Comparison of ENCODE assay signal across 16 cellular contexts in genomic region chr4:85126991-85127591, GRCh38.
"Had no signal": no experiment of that assay in that cellular context is flagged by ENCODE, and none has a peak within 500 bp of the region (broad histone marks: within the 10 kb centered on the region; RNA-seq: fewer than 3 reads in every experiment).

No MANE protein-coding gene starts in this region.

- H3K9me3 ChIP-seq: colonic mucosa, left ventricle myocardium inferior, prostate gland, stomach, testis, upper lobe of left lung had no signal

- H3K4me1 Mint-ChIP-seq: activated CD4-positive, alpha-beta T cell treated with anti-CD3 and anti-CD28 coated beads, Interleukin-2, amount 10 ng/mL, durations not matched to agents 24 days and 14 days; naive thymus-derived CD8-positive, alpha-beta T cell had no signal

- H3K27me3 Mint-ChIP-seq: activated CD4-positive, alpha-beta T cell treated with anti-CD3 and anti-CD28 coated beads, Interleukin-2, amount 10 ng/mL, durations not matched to agents 24 days and 14 days had no signal

- H3K4me3 Mint-ChIP-seq: activated CD4-positive, alpha-beta T cell treated with anti-CD3 and anti-CD28 coated beads, Interleukin-2, amount 10 ng/mL, durations not matched to agents 24 days and 14 days; activated CD8-positive, alpha-beta T cell treated with anti-CD3 and anti-CD28 coated beads, Interleukin-2, amount 10 ng/mL, durations not matched to agents 7 days and 5 days; naive thymus-derived CD8-positive, alpha-beta T cell had no signal

- DNase-seq: activated CD4-positive, alpha-beta T cell treated with anti-CD3 and anti-CD28 coated beads, Interleukin-2, amount 10 ng/mL, durations not matched to agents 24 days and 14 days; activated CD4-positive, CD25-positive, alpha-beta regulatory T cell; activated CD8-positive, alpha-beta memory T cell treated with anti-CD3 and anti-CD28 coated beads, Interleukin-2, amount 50 U/mL, for 4 hours; activated CD8-positive, alpha-beta T cell treated with anti-CD3 and anti-CD28 coated beads, Interleukin-2, amount 10 ng/mL, durations not matched to agents 7 days and 5 days; activated effector memory CD4-positive, alpha-beta T cell treated with anti-CD3 and anti-CD28 coated beads, Interleukin-2, amount 50 U/mL, for 16 hours; colonic mucosa; kidney; left ventricle myocardium inferior; mucosa of descending colon; naive thymus-derived CD8-positive, alpha-beta T cell; stimulated activated CD4-positive, alpha-beta T cell treated with anti-CD3 and anti-CD28 coated beads, Interleukin-1b, Interleukin-23, amount 100 ng/mL, for 48 hours; stomach had no signal

- H3K27me3 ChIP-seq: colonic mucosa, stomach, testis, upper lobe of left lung had no signal

- H3K4me1 ChIP-seq: colonic mucosa, prostate gland, testis had no signal

- ATAC-seq: activated CD8-positive, alpha-beta T cell treated with anti-CD3 and anti-CD28 coated beads, Interleukin-2, amount 10 ng/mL, durations not matched to agents 7 days and 5 days; naive thymus-derived CD8-positive, alpha-beta T cell had no signal

- H3K27ac Mint-ChIP-seq: activated CD4-positive, alpha-beta T cell treated with anti-CD3 and anti-CD28 coated beads, Interleukin-2, amount 10 ng/mL, durations not matched to agents 24 days and 14 days; activated CD8-positive, alpha-beta T cell treated with anti-CD3 and anti-CD28 coated beads, Interleukin-2, amount 10 ng/mL, durations not matched to agents 7 days and 5 days; naive thymus-derived CD8-positive, alpha-beta T cell had no signal

- H3K36me3 ChIP-seq: colonic mucosa, left ventricle myocardium inferior, prostate gland, stomach, upper lobe of left lung had no signal

- H3K4me3 ChIP-seq: colonic mucosa, left ventricle myocardium inferior, mucosa of descending colon, prostate gland, stomach, testis, upper lobe of left lung had no signal

- H3K36me3 Mint-ChIP-seq: activated naive CD4-positive, alpha-beta T cell treated with anti-CD3 and anti-CD28 coated beads, Interleukin-2, amount 50 U/mL, for 72 hours; naive thymus-derived CD8-positive, alpha-beta T cell had no signal

- H3K27ac ChIP-seq: colonic mucosa, prostate gland, stomach, testis, upper lobe of left lung had no signal
